ENCODE assay signal across 1 cellular context in the genomic region with DNA sequence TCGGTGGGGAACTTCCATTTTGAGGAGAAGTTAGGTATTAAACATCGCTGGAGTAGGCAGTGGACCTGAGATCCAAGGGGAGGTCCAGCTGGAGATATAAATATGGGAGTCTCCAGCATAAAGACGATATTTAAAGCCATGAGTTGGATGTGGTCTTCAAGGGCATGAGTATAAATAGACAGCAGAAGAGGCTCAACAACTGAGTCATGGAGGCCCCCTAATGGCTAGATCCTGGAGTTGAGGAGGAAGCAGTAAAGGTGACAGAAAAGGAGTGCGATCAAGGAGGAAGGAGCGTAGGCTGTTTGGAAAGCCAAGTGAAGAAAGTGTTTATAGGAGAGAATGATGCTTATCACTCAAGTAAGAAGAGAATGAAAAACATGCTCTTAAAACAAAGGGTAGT.
TF ChIP-seq lines count a peak whose summit lies in the region.

No MANE protein-coding gene starts in this region.

TF ChIP-seq in liver, 16 proteins besides CTCF, POLR2A, EP300 and RAD21 (continued from another document):
- TF ChIP-seq, protein P1, sequence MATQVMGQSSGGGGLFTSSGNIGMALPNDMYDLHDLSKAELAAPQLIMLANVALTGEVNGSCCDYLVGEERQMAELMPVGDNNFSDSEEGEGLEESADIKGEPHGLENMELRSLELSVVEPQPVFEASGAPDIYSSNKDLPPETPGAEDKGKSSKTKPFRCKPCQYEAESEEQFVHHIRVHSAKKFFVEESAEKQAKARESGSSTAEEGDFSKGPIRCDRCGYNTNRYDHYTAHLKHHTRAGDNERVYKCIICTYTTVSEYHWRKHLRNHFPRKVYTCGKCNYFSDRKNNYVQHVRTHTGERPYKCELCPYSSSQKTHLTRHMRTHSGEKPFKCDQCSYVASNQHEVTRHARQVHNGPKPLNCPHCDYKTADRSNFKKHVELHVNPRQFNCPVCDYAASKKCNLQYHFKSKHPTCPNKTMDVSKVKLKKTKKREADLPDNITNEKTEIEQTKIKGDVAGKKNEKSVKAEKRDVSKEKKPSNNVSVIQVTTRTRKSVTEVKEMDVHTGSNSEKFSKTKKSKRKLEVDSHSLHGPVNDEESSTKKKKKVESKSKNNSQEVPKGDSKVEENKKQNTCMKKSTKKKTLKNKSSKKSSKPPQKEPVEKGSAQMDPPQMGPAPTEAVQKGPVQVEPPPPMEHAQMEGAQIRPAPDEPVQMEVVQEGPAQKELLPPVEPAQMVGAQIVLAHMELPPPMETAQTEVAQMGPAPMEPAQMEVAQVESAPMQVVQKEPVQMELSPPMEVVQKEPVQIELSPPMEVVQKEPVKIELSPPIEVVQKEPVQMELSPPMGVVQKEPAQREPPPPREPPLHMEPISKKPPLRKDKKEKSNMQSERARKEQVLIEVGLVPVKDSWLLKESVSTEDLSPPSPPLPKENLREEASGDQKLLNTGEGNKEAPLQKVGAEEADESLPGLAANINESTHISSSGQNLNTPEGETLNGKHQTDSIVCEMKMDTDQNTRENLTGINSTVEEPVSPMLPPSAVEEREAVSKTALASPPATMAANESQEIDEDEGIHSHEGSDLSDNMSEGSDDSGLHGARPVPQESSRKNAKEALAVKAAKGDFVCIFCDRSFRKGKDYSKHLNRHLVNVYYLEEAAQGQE (IDR thresholded peaks at IDR 0.05) = no peak
- no peak for TF ChIP-seq SP1 (IDR thresholded peaks at IDR 0.05)
